18 cellular contexts compared by ENCODE assay signal in the genomic region with DNA sequence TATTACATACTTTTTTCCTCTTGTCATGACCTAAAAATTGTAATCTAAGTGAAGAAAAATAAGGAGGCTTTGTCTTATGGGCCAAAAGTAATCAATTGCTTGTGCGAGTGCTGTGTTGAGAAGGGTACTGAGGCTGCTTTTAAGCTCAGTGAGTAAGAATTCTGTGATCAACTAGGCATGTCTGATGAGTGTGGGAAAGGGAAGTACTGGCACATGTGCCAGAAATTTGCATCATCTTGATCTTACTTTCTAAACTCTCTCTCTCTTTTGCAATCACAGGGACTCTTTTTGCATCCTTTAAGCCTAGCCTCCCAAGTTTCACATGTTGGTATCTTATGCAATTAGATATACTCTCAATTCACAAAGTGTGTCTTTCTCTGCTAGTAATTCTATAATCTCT.
DNase-seq lines count a peak whose midpoint lies in the region; ATAC-seq, FAIRE-seq and TF ChIP-seq lines count a peak whose summit lies in the region.
"Had no signal": no experiment of that assay in that cellular context is flagged by ENCODE, and none has a peak within 500 bp of the region (broad histone marks: within the 10 kb centered on the region; RNA-seq: fewer than 3 reads in every experiment).

No MANE protein-coding gene starts in this region.

- H3K27me3 ChIP-seq in breast epithelium, result no peaks in the 10 kb centered on the region
- H3K27me3 ChIP-seq in CD8-positive, alpha-beta T cell (ENCODE audit: insufficient read depth, low read length), result no peaks in the 10 kb centered on the region
- H3K27me3 ChIP-seq: BLaER1 had no signal

- CTCF ChIA-PET in MCF 10A (lab: Yijun Ruan, JAX), result interaction anchor here (0.5 to 0.6 kb wide), 2 partner anchors 169 to 1469 kb away, joined by 4 to 7 read pairs; no protein-coding TSS in a partner anchor
- CTCF ChIA-PET in CD8-positive, alpha-beta T cell (lab: Charles Lee), result no interaction called here

- H3K27me3 Mint-ChIP-seq in MCF 10A (ENCODE audit: insufficient read depth, unreplicated experiment), result no peaks in the 10 kb centered on the region
- peaks cover 3% of the 10 kb centered on the region for H3K27me3 Mint-ChIP-seq in CD8-positive, alpha-beta T cell (ENCODE audit: low read depth)

- no peaks in the 10 kb centered on the region for H3K9me3 ChIP-seq in breast epithelium
- H3K9me3 ChIP-seq in CD8-positive, alpha-beta T cell (ENCODE audit: low read length), result no peaks in the 10 kb centered on the region
- H3K9me3 ChIP-seq: HAP-1 had no signal

- no peak for TF ChIP-seq CTCF in MCF 10A (IDR thresholded peaks at IDR 0.05; ENCODE audit: unreplicated experiment)
- no peak for TF ChIP-seq CTCF in breast epithelium (IDR thresholded peaks at IDR 0.05)
- TF ChIP-seq CTCF in epithelial cell of esophagus (IDR thresholded peaks at IDR 0.05; ENCODE audit: insufficient read depth, low read depth, low read length, missing control alignments), result no peak
- no peak for TF ChIP-seq CTCF in CD8-positive, alpha-beta T cell (IDR thresholded peaks at IDR 0.05)

- H3K36me3 Mint-ChIP-seq in MCF 10A (ENCODE audit: insufficient read depth, unreplicated experiment), result no peaks in the 10 kb centered on the region
- no peaks in the 10 kb centered on the region for H3K36me3 Mint-ChIP-seq in CD8-positive, alpha-beta T cell
- H3K36me3 Mint-ChIP-seq: CD8-positive, alpha-beta memory T cell had no signal

- H3K4me3 ChIP-seq in breast epithelium, result no peak overlapping the region
- H3K4me3 ChIP-seq in epithelial cell of esophagus (ENCODE audit: low read length), result no peak overlapping the region
- H3K4me3 ChIP-seq in CD8-positive, alpha-beta T cell (ENCODE audit: low read depth, low read length), result no peak overlapping the region
- H3K4me3 ChIP-seq: BLaER1, HAP-1 had no signal

- intact Hi-C loops in MCF 10A (cut with micrococcal nuclease) (no loop called here), breast epithelium (cut with DNase I; ENCODE audit: low total_unique reads) (no loop called here)
- intact Hi-C loops in CD8-positive, alpha-beta T cell (cut with DNase I, micrococcal nuclease), result no loop called here

- H3K27ac ChIP-seq in breast epithelium, result no peak overlapping the region
- H3K27ac ChIP-seq in CD8-positive, alpha-beta T cell (ENCODE audit: low read depth, low read length), result no peak overlapping the region
- H3K27ac ChIP-seq: BLaER1 had no signal

- no peaks in the 10 kb centered on the region for H3K36me3 ChIP-seq in breast epithelium
- H3K36me3 ChIP-seq in CD8-positive, alpha-beta T cell (ENCODE audit: insufficient read depth, low read length), result no peaks in the 10 kb centered on the region
- H3K36me3 ChIP-seq: BLaER1, HAP-1 had no signal

- H3K4me1 ChIP-seq in breast epithelium, result no peaks in the 10 kb centered on the region
- no peaks in the 10 kb centered on the region for H3K4me1 ChIP-seq in CD8-positive, alpha-beta T cell (ENCODE audit: insufficient read depth, low read length)
- H3K4me1 ChIP-seq: HAP-1 had no signal

- TF ChIP-seq POLR2A in breast epithelium (IDR thresholded peaks at IDR 0.05), result no peak

- peaks cover 9% of the 10 kb centered on the region for H3K9me3 Mint-ChIP-seq in MCF 10A (ENCODE audit: unreplicated experiment)
- no peaks in the 10 kb centered on the region for H3K9me3 Mint-ChIP-seq in CD8-positive, alpha-beta T cell

- no peak overlapping the region for H3K27ac Mint-ChIP-seq in MCF 10A (ENCODE audit: low read depth, unreplicated experiment)
- H3K27ac Mint-ChIP-seq in CD8-positive, alpha-beta T cell, result no peak overlapping the region
- H3K27ac Mint-ChIP-seq: CD8-positive, alpha-beta memory T cell had no signal

- no TSS peak for BruUV-seq in MCF 10A (replicated peaks; lab: Mats Ljungman, UMichigan)

- ATAC-seq in HG03095 (IDR thresholded peaks at IDR 0.05; ENCODE audit: unreplicated experiment), result no peak
- no peak for ATAC-seq in CD8-positive, alpha-beta T cell
- ATAC-seq: Panc1 had no signal

- POLR2A ChIA-PET in MCF 10A (lab: Yijun Ruan, JAX), result interaction anchor here (0.9 kb wide), 1 partner anchor 24 kb away, joined by 3 read pairs; no protein-coding TSS in a partner anchor
- POLR2A ChIA-PET in CD8-positive, alpha-beta T cell (lab: Charles Lee), result no interaction called here

- DNase-seq in MCF 10A (ENCODE audit: unreplicated experiment) (peak; percentile 5), breast epithelium (ENCODE audit: low spot score in 2 of 2) (no peak), OCI-M1 (lab: John Stamatoyannopoulos, UW) (peak; percentile 28), epithelial cell of esophagus (ENCODE audit: low read depth) (peak; percentile 44), ecto neural progenitor cell (ENCODE audit: low spot score) (no peak), urothelium cell line (ENCODE audit: low spot score) (no peak)
- DNase-seq in CD8-positive, alpha-beta T cell, result no peak
- DNase-seq: CD8-positive, alpha-beta memory T cell; DMS79 treated with DMSO at 0.1 percent for 48 hours; NCI-H1105; NCI-H187; NK-92 treated with Interleukin-12 subunit alpha and Interleukin-12 subunit beta, amount 100 ng/mL, for 24 hours; SK-N-SH had no signal

- FAIRE-seq in urothelium cell line (lab: Jason Lieb, UNC), result no peak
- FAIRE-seq: D721Med had no signal

- H3K4me1 Mint-ChIP-seq in MCF 10A (ENCODE audit: insufficient read depth, unreplicated experiment), result no peaks in the 10 kb centered on the region
- H3K4me1 Mint-ChIP-seq in CD8-positive, alpha-beta T cell (ENCODE audit: low read depth), result no peaks in the 10 kb centered on the region
- H3K4me1 Mint-ChIP-seq: CD8-positive, alpha-beta memory T cell had no signal

- no peak overlapping the region for H3K4me3 Mint-ChIP-seq in MCF 10A (ENCODE audit: unreplicated experiment)
- no peak overlapping the region for H3K4me3 Mint-ChIP-seq in CD8-positive, alpha-beta T cell
- H3K4me3 Mint-ChIP-seq: CD8-positive, alpha-beta memory T cell had no signal

Comparison
In these comparisons a context has a peak if more than half of its experiments do, and no peak if none do; other contexts are left out.
1. DNase-seq: peak in MCF 10A (single experiment), OCI-M1 (single experiment) and epithelial cell of esophagus (single experiment); none in breast epithelium (0 of 2), CD8-positive, alpha-beta T cell (0 of 7), ecto neural progenitor cell (single experiment) and urothelium cell line (single experiment).